25 cellular contexts compared by ENCODE assay signal in the genomic region with DNA sequence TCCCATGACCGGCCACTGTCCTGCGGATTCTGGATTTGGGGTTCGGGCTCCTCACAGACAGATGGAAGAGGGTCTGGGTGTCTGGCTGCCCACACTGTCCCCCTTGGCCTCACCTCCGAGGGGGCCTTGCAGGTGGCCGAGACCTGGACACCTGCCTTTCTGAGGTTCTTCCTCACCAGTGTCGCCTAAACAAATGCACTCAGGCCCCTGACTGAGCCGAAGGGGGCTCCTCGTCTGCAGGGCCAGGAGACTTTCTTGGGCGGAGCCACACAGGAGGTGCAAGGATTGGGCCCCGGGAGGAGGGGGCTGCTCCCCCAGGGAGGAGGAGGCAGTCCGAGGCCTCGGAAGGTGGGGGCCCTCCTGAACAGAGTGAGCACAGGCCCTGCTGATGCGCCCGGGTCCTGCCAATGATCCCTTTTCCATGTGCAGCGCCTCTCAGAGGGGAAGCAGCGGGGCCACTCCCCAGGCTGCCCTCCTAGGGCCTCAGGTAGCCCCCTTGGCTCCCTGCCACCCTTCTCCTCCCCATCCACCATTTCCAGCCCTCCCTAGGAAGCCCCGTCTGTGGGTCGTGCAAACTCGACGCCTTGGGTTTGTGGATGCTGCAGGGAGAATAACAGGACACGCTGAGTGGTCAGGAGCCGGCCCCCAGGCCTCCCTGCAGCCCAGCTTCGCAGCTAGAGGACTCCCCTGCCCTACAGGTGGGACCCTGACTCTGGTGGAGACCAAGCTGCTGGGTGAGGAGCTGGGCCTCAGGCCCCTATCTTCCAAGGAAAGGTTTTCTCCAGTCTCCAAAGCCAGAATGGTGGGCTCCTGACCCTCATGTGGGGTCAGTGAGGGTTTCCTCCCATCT.
"Had no signal": no experiment of that assay in that cellular context is flagged by ENCODE, and none has a peak within 500 bp of the region (broad histone marks: within the 10 kb centered on the region; RNA-seq: fewer than 3 reads in every experiment).

No MANE protein-coding gene starts in this region.

- H3K4me1 ChIP-seq: pancreas, prostate gland, right lobe of liver, sigmoid colon, transverse colon, upper lobe of right lung had no signal

- H3K36me3 ChIP-seq: pancreas, prostate gland, right lobe of liver, sigmoid colon, stomach, thoracic aorta, thyroid gland, transverse colon, upper lobe of right lung, uterus had no signal

- H3K27me3 ChIP-seq: pancreas, right lobe of liver, sigmoid colon, thyroid gland, uterus had no signal

- H3K9me3 ChIP-seq: pancreas, prostate gland, right lobe of liver, sigmoid colon, thoracic aorta, thyroid gland, transverse colon, upper lobe of right lung, uterus had no signal

- ATAC-seq: naive thymus-derived CD8-positive, alpha-beta T cell; natural killer cell treated with Interleukin-12 subunit alpha and Interleukin-12 subunit beta and Interleukin-15 and Interleukin-18, amount 100 ng/mL, for 72 hours; right cardiac atrium; right lobe of liver; stimulated activated effector memory CD8-positive, alpha-beta T cell treated with anti-CD3 and anti-CD28 coated beads, Interleukin-12 subunit alpha, Interleukin-12 subunit beta, amount 100 ng/mL, for 72 hours; stimulated activated naive B cell treated with anti-CD40 and anti-IgM and Interleukin-4, amounts not matched to agents 10 μg/mL and 1 μg/mL and 100 μg/mL, for 72 hours; upper lobe of right lung had no signal

- DNase-seq: naive B cell; naive thymus-derived CD8-positive, alpha-beta T cell; nephron progenitor cell; occipital lobe; retina; right cardiac atrium; right lobe of liver; sigmoid colon; small intestine; stimulated activated CD4-positive, alpha-beta T cell treated with anti-CD3 and anti-CD28 coated beads, Interleukin-15, amount 100 ng/mL, for 24 hours; stimulated activated CD4-positive, alpha-beta T cell treated with anti-CD3 and anti-CD28 coated beads, Interleukin-2, amount 100 ng/mL, for 24 hours; stimulated activated CD4-positive, alpha-beta T cell treated with anti-CD3 and anti-CD28 coated beads, Interleukin-2, amount 100 ng/mL, for 48 hours; stimulated activated CD4-positive, alpha-beta T cell treated with anti-CD3 and anti-CD28 coated beads, Interleukin-4, amount 100 ng/mL, for 24 hours; stimulated activated naive B cell treated with anti-CD40 and anti-IgM and Interleukin-4, amounts not matched to agents 10 μg/mL and 1 μg/mL and 100 μg/mL, for 72 hours; stimulated activated naive CD4-positive, alpha-beta T cell treated with Interleukin-2 at 50 U/mL for 16 hours; stomach; thyroid gland; transverse colon; upper lobe of right lung had no signal

- H3K27ac ChIP-seq: pancreas, prostate gland, right lobe of liver, sigmoid colon, stomach, thoracic aorta, thyroid gland, transverse colon, upper lobe of right lung had no signal

- H3K4me3 ChIP-seq: pancreas, prostate gland, right lobe of liver, sigmoid colon, stomach, thoracic aorta, thyroid gland, transverse colon, upper lobe of right lung, uterus had no signal
